8 cellular contexts compared by ENCODE assay signal in genomic region chr11:114340311-114341131, GRCh38. TPM values are rescaled to one million over a fixed set of nuclear protein-coding genes. Genes with fewer than 3 reads are reported as not detected.
A peak's percentile ranks its signal among the peaks of the same experiment; 100 is the strongest.
DNase-seq lines count a peak whose midpoint lies in the region; ATAC-seq, FAIRE-seq and TF ChIP-seq lines count a peak whose summit lies in the region.

No MANE protein-coding gene starts in this region.

- H3K9me3 ChIP-seq in SK-N-MC (ENCODE audit: low read depth, low read length), result no peaks in the 10 kb centered on the region

- peak overlapping the region; percentile 49; the same call in 1 of the 2 replicates for H3K4me3 ChIP-seq in SK-N-MC
- H3K4me3 ChIP-seq in skin epidermis, result peak overlapping the region in 5 of 7 experiments; percentile 13 to 32 (median 21)

- H3K27ac Mint-ChIP-seq in MCF 10A (ENCODE audit: low read depth, unreplicated experiment), result no peak overlapping the region

- no peaks in the 10 kb centered on the region for H3K36me3 ChIP-seq in SK-N-MC (ENCODE audit: insufficient read depth, low read length)

- peak; percentile 80 for FAIRE-seq in GM18507 (lab: Jason Lieb, UNC)

- DNase-seq in Ammon's horn (ENCODE audit: low spot score), result peak; percentile 86
- DNase-seq in GM18507 (ENCODE audit: extremely low spot score, insufficient read length, low read depth), result no peak
- peak; percentile 64 for DNase-seq in NAMALWA (ENCODE audit: low spot score)
- peak; percentile 50 for DNase-seq in SK-N-MC (ENCODE audit: low read depth, low spot score)
- peak; percentile 74 for DNase-seq in MCF 10A (ENCODE audit: unreplicated experiment)
- DNase-seq in iris pigment epithelial cell (ENCODE audit: low read depth), result peak; percentile 77

- no peak overlapping the region for H3K9ac ChIP-seq in SK-N-MC (ENCODE audit: insufficient read length)

- CTCF ChIA-PET in MCF 10A (lab: Yijun Ruan, JAX), result interaction anchor here (0.5 to 2.1 kb wide), 34 partner anchors 8 to 1695 kb away, joined by 3 to 9 read pairs (median 3); partner anchors contain the start of genes C11orf71 and RBM7

- peak; percentile 90 for TF ChIP-seq CTCF in MCF 10A (IDR thresholded peaks at IDR 0.05; ENCODE audit: unreplicated experiment)

- H3K27me3 Mint-ChIP-seq in MCF 10A (ENCODE audit: insufficient read depth, unreplicated experiment), result peaks cover 13% of the 10 kb centered on the region

- POLR2A ChIA-PET in MCF 10A (lab: Yijun Ruan, JAX), result interaction anchor here (0.7 to 2.3 kb wide), 4 partner anchors 20 to 59 kb away, joined by 3 to 10 read pairs (median 3); partner anchors contain the start of genes C11orf71 and RBM7

- H3K9me3 Mint-ChIP-seq in MCF 10A (ENCODE audit: unreplicated experiment), result no peaks in the 10 kb centered on the region

- no peaks in the 10 kb centered on the region for H3K36me3 Mint-ChIP-seq in MCF 10A (ENCODE audit: insufficient read depth, unreplicated experiment)

- no TSS peak for BruUV-seq in MCF 10A (replicated peaks; lab: Mats Ljungman, UMichigan)

- ATAC-seq in HG02884 (IDR thresholded peaks at IDR 0.05; ENCODE audit: unreplicated experiment), result no peak

- intact Hi-C loops in MCF 10A (cut with micrococcal nuclease), result loop anchor here (1.0 to 10.0 kb wide), 7 partner anchors 60 to 424 kb away; partner anchors contain the start of genes C11orf71 and RBM7

- H3K4me3 Mint-ChIP-seq in MCF 10A (ENCODE audit: unreplicated experiment), result no peak overlapping the region

- peaks cover 9% of the 10 kb centered on the region for H3K4me1 Mint-ChIP-seq in MCF 10A (ENCODE audit: insufficient read depth, unreplicated experiment)

- H3K27ac ChIP-seq in SK-N-MC, result no peak overlapping the region
- H3K27ac ChIP-seq in skin epidermis, result peak overlapping the region in 15 of 21 experiments; percentile 14 to 73 (median 58)

RNA-seq across cellular contexts. Expression of gene NNMT, which starts 44.3 kb away (rescaled TPM):
- 429 and 638 TPM in 2 replicates for total RNA-seq in MCF 10A (2022)

RNA-seq across cellular contexts. Expression of gene C11orf71, which starts 59.8 kb away (rescaled TPM):
- total RNA-seq in MCF 10A (2022), result 3.9 and 5.6 TPM in 2 replicates

RNA-seq across cellular contexts. Expression of gene RBM7, which starts 59.9 kb away (rescaled TPM):
- total RNA-seq in MCF 10A (2022), result 42.7 and 46.4 TPM in 2 replicates
